ENCODE assay signal across 20 cellular contexts in genomic region chrX:84259868-84260267, GRCh38.
DNase-seq lines count a peak whose midpoint lies in the region; ATAC-seq and TF ChIP-seq lines count a peak whose summit lies in the region.
"Had no signal": no experiment of that assay in that cellular context is flagged by ENCODE, and none has a peak within 500 bp of the region (broad histone marks: within the 10 kb centered on the region; RNA-seq: fewer than 3 reads in every experiment).

No MANE protein-coding gene starts in this region.

- H3F3A ChIP-seq in SK-N-SH (replicated peaks; ENCODE audit: insufficient read depth), result no peaks in the 10 kb centered on the region

- no peak overlapping the region for H3K4me3 ChIP-seq in SK-N-SH (ENCODE audit: low read depth in 2 of 2, low read length in 1 of 2)
- H3K4me3 ChIP-seq: A549 had no signal

- H3K4me1 Mint-ChIP-seq in activated CD4-positive, alpha-beta T cell treated with anti-CD3 and anti-CD28 coated beads, Interleukin-2, amount 10 ng/mL, durations not matched to agents 24 days and 14 days, result no peaks in the 10 kb centered on the region

- DNase-seq in SK-N-SH, result no peak
- no peak for DNase-seq in EL
- DNase-seq in activated CD4-positive, alpha-beta T cell treated with anti-CD3 and anti-CD28 coated beads, Interleukin-2, amount 10 ng/mL, durations not matched to agents 24 days and 14 days, result no peak
- DNase-seq: AML-193; Caco-2; CD4-positive, alpha-beta T cell; GDM1; GOT3; H7; HFFc6; KG1 had no signal

- no peak overlapping the region for H3K9ac ChIP-seq in SK-N-SH

- H2AFZ ChIP-seq in SK-N-SH (ENCODE audit: low read depth), result no peak overlapping the region

- intact Hi-C loops in activated CD4-positive, alpha-beta T cell treated with anti-CD3 and anti-CD28 coated beads, Interleukin-2, amount 10 ng/mL, durations not matched to agents 24 days and 14 days (cut with micrococcal nuclease), result no loop called here

- H3K36me3 Mint-ChIP-seq in activated CD4-positive, alpha-beta T cell treated with anti-CD3 and anti-CD28 coated beads, Interleukin-2, amount 10 ng/mL, durations not matched to agents 24 days and 14 days (ENCODE audit: low read depth), result no peaks in the 10 kb centered on the region

- POLR2A ChIA-PET in SK-N-SH (lab: Yijun Ruan, JAX), result no interaction called here

- H3K4me3 Mint-ChIP-seq in activated CD4-positive, alpha-beta T cell treated with anti-CD3 and anti-CD28 coated beads, Interleukin-2, amount 10 ng/mL, durations not matched to agents 24 days and 14 days, result no peak overlapping the region
- H3K4me3 Mint-ChIP-seq: CD4-positive, alpha-beta T cell; HFFc6 had no signal

- no peak overlapping the region for H3K27ac Mint-ChIP-seq in activated CD4-positive, alpha-beta T cell treated with anti-CD3 and anti-CD28 coated beads, Interleukin-2, amount 10 ng/mL, durations not matched to agents 24 days and 14 days
- H3K27ac Mint-ChIP-seq: CD4-positive, alpha-beta T cell; HFFc6 had no signal

- no peak for TF ChIP-seq RAD21 in SK-N-SH (IDR thresholded peaks at IDR 0.05; ENCODE audit: low read length)

- no peaks in the 10 kb centered on the region for H3K36me3 ChIP-seq in SK-N-SH (replicated peaks in 1 of 2; ENCODE audit: control insufficient read depth in 1 of 2, insufficient read depth in 2 of 2, low read length in 1 of 2)

- H3K27me3 Mint-ChIP-seq in activated CD4-positive, alpha-beta T cell treated with anti-CD3 and anti-CD28 coated beads, Interleukin-2, amount 10 ng/mL, durations not matched to agents 24 days and 14 days, result no peaks in the 10 kb centered on the region
- H3K27me3 Mint-ChIP-seq: CD4-positive, alpha-beta T cell had no signal

- H3K9me2 ChIP-seq in SK-N-SH, result no peaks in the 10 kb centered on the region

- no peak overlapping the region for H3K27ac ChIP-seq in SK-N-SH (ENCODE audit: low read depth in 2 of 2, low read length in 1 of 2)
- H3K27ac ChIP-seq: 22Rv1, A549, C4-2B had no signal

- no peaks in the 10 kb centered on the region for H4K20me1 ChIP-seq in SK-N-SH (ENCODE audit: insufficient read depth)

- H3K9me3 Mint-ChIP-seq in activated CD4-positive, alpha-beta T cell treated with anti-CD3 and anti-CD28 coated beads, Interleukin-2, amount 10 ng/mL, durations not matched to agents 24 days and 14 days, result no peaks in the 10 kb centered on the region
- H3K9me3 Mint-ChIP-seq: CD4-positive, alpha-beta T cell had no signal

- no peaks in the 10 kb centered on the region for H3K27me3 ChIP-seq in SK-N-SH (ENCODE audit: insufficient read depth)

- ATAC-seq in SK-N-SH treated with all-trans-retinoic acid at 6 μM for 48 hours, result no peak
- peak; percentile 55 for ATAC-seq in GM19467 (IDR thresholded peaks at IDR 0.05; ENCODE audit: unreplicated experiment)
- ATAC-seq in HG03354 (IDR thresholded peaks at IDR 0.05; ENCODE audit: poor library complexity, severe bottlenecking, unreplicated experiment), result peak; percentile 68
- no peak for ATAC-seq in HG03135 (IDR thresholded peaks at IDR 0.05; ENCODE audit: unreplicated experiment)
- no peak for ATAC-seq in HG02610 (IDR thresholded peaks at IDR 0.05; ENCODE audit: unreplicated experiment)
- ATAC-seq: A549, HCT116 had no signal

- TF ChIP-seq CTCF in SK-N-SH (IDR thresholded peaks at IDR 0.05), result no peak

- no peak for TF ChIP-seq EP300 in SK-N-SH (IDR thresholded peaks at IDR 0.05; ENCODE audit: borderline replicate concordance in 1 of 2, low read depth in 1 of 2, low read length in 1 of 2)

- CTCF ChIA-PET in SK-N-SH (lab: Yijun Ruan, JAX), result interaction anchor here (0.8 to 1.0 kb wide), 2 partner anchors 27 to 214 kb away, joined by 3 read pairs; no protein-coding TSS in a partner anchor

- H3K4me2 ChIP-seq in SK-N-SH, result no peak overlapping the region
- H3K4me2 ChIP-seq: A549 had no signal

- no peaks in the 10 kb centered on the region for H3K79me2 ChIP-seq in SK-N-SH (ENCODE audit: insufficient read depth)

- H3K4me1 ChIP-seq in SK-N-SH (ENCODE audit: control insufficient read depth in 1 of 2, insufficient read depth in 2 of 2, low read depth in 1 of 2, low read length in 1 of 2), result no peaks in the 10 kb centered on the region
- H3K4me1 ChIP-seq: A549, Caco-2 had no signal

- H3K9me3 ChIP-seq in SK-N-SH, result no peaks in the 10 kb centered on the region
- H3K9me3 ChIP-seq: A549, Caco-2 had no signal

TF ChIP-seq in SK-N-SH treated with all-trans-retinoic acid at 6 μM for 48 hours, 23 proteins besides CTCF, POLR2A, EP300 and RAD21:
- TF ChIP-seq TCF4 (CRISPR knock-in tag; IDR thresholded peaks at IDR 0.05; ENCODE audit: borderline replicate concordance) (no peak), ISL1 (CRISPR knock-in tag; IDR thresholded peaks at IDR 0.05) (peak; percentile 74)
TF ChIP-seq in SK-N-SH treated with all-trans-retinoic acid at 6 μM for 48 hours: peak in this region for 1.

TF ChIP-seq in SK-N-SH, 30 proteins besides CTCF, POLR2A, EP300 and RAD21:
- no peak for TF ChIP-seq MEF2A (IDR thresholded peaks at IDR 0.05; ENCODE audit: borderline replicate concordance, low read depth)
- TF ChIP-seq GATA2 (CRISPR knock-in tag; IDR thresholded peaks at IDR 0.05), result no peak
- TF ChIP-seq EZH2phosphoT487 (IDR thresholded peaks at IDR 0.05; ENCODE audit: borderline replicate concordance, low read depth), result no peak
- no peak for TF ChIP-seq MXI1 (IDR thresholded peaks at IDR 0.05; ENCODE audit: low read depth, low read length)
- TF ChIP-seq SMC3 (IDR thresholded peaks at IDR 0.05; ENCODE audit: low read depth, low read length), result no peak
- TF ChIP-seq POLR2AphosphoS5 (IDR thresholded peaks at IDR 0.05; ENCODE audit: low read depth, low read length), result no peak
TF ChIP-seq in SK-N-SH: peak in this region for 0.

Comparison
In these comparisons a context has a peak if more than half of its experiments do, and no peak if none do; other contexts are left out.
1. ATAC-seq: peak in GM19467 (single experiment) and HG03354 (single experiment); none in SK-N-SH treated with all-trans-retinoic acid at 6 μM for 48 hours (single experiment), HG03135 (single experiment) and HG02610 (single experiment).